1 cellular context compared by ENCODE assay signal in genomic region chr10:73922007-73922863, GRCh38.
TF ChIP-seq lines count a peak whose summit lies in the region.

No MANE protein-coding gene starts in this region.

TF ChIP-seq in GM23338, 12 proteins besides CTCF, POLR2A, EP300 and RAD21 (continued from another document):
- TF ChIP-seq ZNF462 (CRISPR knock-in tag; IDR thresholded peaks at IDR 0.05) (no peak), EZH2 (IDR thresholded peaks at IDR 0.05; ENCODE audit: low read depth, unreplicated experiment) (no peak), ETS1 (IDR thresholded peaks at IDR 0.05) (no peak), REST (IDR thresholded peaks at IDR 0.05; ENCODE audit: unreplicated experiment) (no peak), EZH2phosphoT487 (IDR thresholded peaks at IDR 0.05; ENCODE audit: unreplicated experiment) (no peak), NANOG (IDR thresholded peaks at IDR 0.05; ENCODE audit: borderline replicate concordance) (no peak), ZNF331 (CRISPR knock-in tag; IDR thresholded peaks at IDR 0.05; ENCODE audit: low read depth) (no peak), ZNF114 (CRISPR knock-in tag; IDR thresholded peaks at IDR 0.05) (no peak), STAT1 (IDR thresholded peaks at IDR 0.05; ENCODE audit: unreplicated experiment) (no peak)
